ENCODE assay signal across 10 cellular contexts in the genomic region with DNA sequence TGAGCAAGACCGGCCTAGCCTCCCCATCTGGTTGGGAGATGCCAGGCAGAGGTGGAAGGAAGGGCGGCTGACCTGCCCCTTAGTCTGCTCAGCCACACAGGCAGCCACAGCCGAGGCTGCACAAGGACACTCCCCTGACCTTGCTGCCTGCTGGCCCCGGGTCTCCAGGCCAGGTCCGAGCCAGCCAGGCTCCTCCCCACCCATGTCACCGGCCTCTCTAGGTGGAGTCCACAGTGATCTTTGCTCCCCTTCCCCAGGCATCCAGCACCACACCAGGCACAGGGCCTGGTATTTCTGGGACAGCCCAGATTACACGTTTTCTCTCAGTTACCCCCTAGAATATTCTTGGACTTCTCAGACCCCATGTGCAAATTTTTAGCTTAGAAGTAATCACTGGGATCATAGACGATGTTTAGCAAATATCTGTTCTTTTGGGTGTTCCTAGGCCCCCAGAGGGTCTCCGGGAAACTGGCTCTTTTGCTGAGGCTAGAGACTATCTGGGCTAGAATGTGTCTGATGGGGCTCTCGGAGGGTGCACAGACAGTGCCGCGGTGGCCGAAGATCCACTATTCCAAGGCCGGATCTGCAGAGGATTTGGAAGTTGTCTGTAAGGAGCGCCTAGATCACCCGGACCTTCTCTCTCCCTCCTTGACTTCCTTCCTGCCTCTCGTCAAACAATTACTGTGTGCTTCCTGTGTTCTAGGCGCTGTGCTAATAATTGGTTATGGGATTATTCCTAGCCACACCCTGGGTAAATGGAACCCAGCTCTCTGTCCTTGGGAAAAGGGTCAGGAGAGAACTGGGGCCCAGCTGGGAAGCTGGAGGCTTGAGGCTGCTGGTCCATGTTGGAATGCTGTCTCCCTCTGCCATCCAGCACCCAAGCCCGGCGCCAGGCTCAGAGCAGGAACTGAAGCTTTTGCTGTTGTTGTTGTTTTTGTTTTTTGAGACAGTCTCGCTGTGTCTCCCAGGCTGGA. TPM values are rescaled to one million over a fixed set of nuclear protein-coding genes. Genes with fewer than 3 reads are reported as not detected.
DNase-seq lines count a peak whose midpoint lies in the region; ATAC-seq and TF ChIP-seq lines count a peak whose summit lies in the region.
"Had no signal": no experiment of that assay in that cellular context is flagged by ENCODE, and none has a peak within 500 bp of the region (broad histone marks: within the 10 kb centered on the region; RNA-seq: fewer than 3 reads in every experiment).

No MANE protein-coding gene starts in this region.

- H3K36me3 ChIP-seq in lower lobe of right lung (peaks cover 27% of the 10 kb centered on the region), tibial nerve (peaks cover 0 to 5% (median 0%) of the 10 kb centered on the region in 3 donors)

- peaks cover 4% of the 10 kb centered on the region for H3K36me3 Mint-ChIP-seq in activated naive CD4-positive, alpha-beta T cell treated with anti-CD3 and anti-CD28 coated beads for 36 hours (ENCODE audit: low read depth)
- H3K36me3 Mint-ChIP-seq in activated naive CD4-positive, alpha-beta T cell treated with anti-CD3 and anti-CD28 coated beads, Interleukin-2, amount 50 U/mL, for 72 hours: peaks cover 0 to 23% of the 10 kb centered on the region in 2 donors

- no peak for TF ChIP-seq POLR2A in tibial nerve (IDR thresholded peaks at IDR 0.05)

- peaks cover 44% of the 10 kb centered on the region for H3K4me1 Mint-ChIP-seq in activated naive CD4-positive, alpha-beta T cell treated with anti-CD3 and anti-CD28 coated beads for 36 hours (ENCODE audit: low read depth)

- H3K27me3 Mint-ChIP-seq in activated naive CD4-positive, alpha-beta T cell treated with anti-CD3 and anti-CD28 coated beads for 36 hours (ENCODE audit: low read depth): no peaks in the 10 kb centered on the region

- H3K4me3 ChIP-seq in lower lobe of right lung: no peak overlapping the region
- no peak overlapping the region for H3K4me3 ChIP-seq in tibial nerve

- H3K27ac ChIP-seq in lower lobe of right lung (peak overlapping the region; percentile 82), tibial nerve (peak overlapping the region in 3 of 4 donors; percentile 26 to 62 (median 28))

- WGBS in tibial nerve, 2 donors: 82 to 83% methylated on average over 17 to 20 of the region's 21 CpGs

- H3K9me3 Mint-ChIP-seq in activated naive CD4-positive, alpha-beta T cell treated with anti-CD3 and anti-CD28 coated beads for 36 hours: no peaks in the 10 kb centered on the region
- no peaks in the 10 kb centered on the region for H3K9me3 Mint-ChIP-seq in activated naive CD4-positive, alpha-beta T cell treated with anti-CD3 and anti-CD28 coated beads, Interleukin-2, amount 50 U/mL, for 72 hours

- TF ChIP-seq CTCF in lower lobe of right lung (IDR thresholded peaks at IDR 0.05) (no peak), tibial nerve (IDR thresholded peaks at IDR 0.05) (no peak)

- no peak for DNase-seq in activated naive CD4-positive, alpha-beta T cell treated with anti-CD3 and anti-CD28 coated beads for 36 hours
- DNase-seq in activated naive CD4-positive, alpha-beta T cell treated with anti-CD3 and anti-CD28 coated beads, Interleukin-2, amount 50 U/mL, for 16 hours: no peak
- DNase-seq in activated naive CD4-positive, alpha-beta T cell treated with anti-CD3 and anti-CD28 coated beads, Interleukin-2, amount 50 U/mL, for 72 hours (ENCODE audit: low spot score in 2 of 2): no peak
- DNase-seq in lower lobe of right lung: no peak
- DNase-seq in tibial nerve (ENCODE audit: low spot score in 2 of 2): no peak
- DNase-seq in T-helper 9 cell: no peak
- DNase-seq in COLO829 (ENCODE audit: low spot score): no peak
- DNase-seq in posterior vena cava (ENCODE audit: low spot score): no peak
- DNase-seq: activated CD4-positive, alpha-beta T cell treated with anti-CD3 and anti-CD28 coated beads for 4 hours; stimulated activated CD4-positive, alpha-beta T cell treated with anti-CD3 and anti-CD28 coated beads, Interleukin-4, amount 100 ng/mL, for 1 hour had no signal

- CTCF ChIA-PET in activated naive CD4-positive, alpha-beta T cell treated with anti-CD3 and anti-CD28 coated beads for 36 hours (lab: Charles Lee): interaction anchor here (1.1 kb wide), 1 partner anchor 97 kb away, joined by 3 read pairs; no protein-coding TSS in a partner anchor

- TF ChIP-seq EP300 in tibial nerve (IDR thresholded peaks at IDR 0.05): no peak

- H3K4me1 ChIP-seq in lower lobe of right lung (peaks cover 88% of the 10 kb centered on the region), tibial nerve (peaks cover 0 to 38% (median 24%) of the 10 kb centered on the region in 4 donors)

- peak; percentile 11 for ATAC-seq in activated naive CD4-positive, alpha-beta T cell treated with anti-CD3 and anti-CD28 coated beads, Interleukin-2, amount 50 U/mL, for 72 hours
- no peak for ATAC-seq in lower lobe of right lung

- H3K27me3 ChIP-seq in lower lobe of right lung (ENCODE audit: low read depth) (no peaks in the 10 kb centered on the region), tibial nerve (no peaks in the 10 kb centered on the region)

- H3K9me3 ChIP-seq in lower lobe of right lung (no peaks in the 10 kb centered on the region), tibial nerve (no peaks in the 10 kb centered on the region)

- H3K4me3 Mint-ChIP-seq in activated naive CD4-positive, alpha-beta T cell treated with anti-CD3 and anti-CD28 coated beads for 36 hours: no peak overlapping the region

- intact Hi-C loops in activated naive CD4-positive, alpha-beta T cell treated with anti-CD3 and anti-CD28 coated beads for 36 hours (cut with micrococcal nuclease): no loop called here
- intact Hi-C loops in lower lobe of right lung (cut with DNase I) (no loop called here), posterior vena cava (cut with DNase I) (no loop called here)

- H3K27ac Mint-ChIP-seq in activated naive CD4-positive, alpha-beta T cell treated with anti-CD3 and anti-CD28 coated beads for 36 hours: peak overlapping the region; percentile 61
- peak overlapping the region; percentile 71 to 82 for H3K27ac Mint-ChIP-seq in activated naive CD4-positive, alpha-beta T cell treated with anti-CD3 and anti-CD28 coated beads, Interleukin-2, amount 50 U/mL, for 72 hours

RNA-seq across cellular contexts. Expression of gene ODC1, which starts 46.9 kb away (rescaled TPM):
- total RNA-seq in activated naive CD4-positive, alpha-beta T cell treated with anti-CD3 and anti-CD28 coated beads for 36 hours: 100 to 1,000 TPM; 174 to 177 TPM
- total RNA-seq in activated naive CD4-positive, alpha-beta T cell treated with anti-CD3 and anti-CD28 coated beads, Interleukin-2, amount 50 U/mL, for 72 hours: 10 to 100 TPM; 75.3 to 84.6 TPM
- total RNA-seq in lower lobe of right lung: 30.1 TPM
- 100 to 1,000 TPM in 2 of 4 donors, 10 to 100 TPM in 2; 70.1 to 158 (median 94.8) TPM for total RNA-seq in tibial nerve
- 10 to 100 TPM; 51.7 to 67.6 TPM for total RNA-seq in posterior vena cava

Comparison
In these comparisons a context has a peak if more than half of its experiments do, and no peak if none do; other contexts are left out.
1. ATAC-seq: peak in activated naive CD4-positive, alpha-beta T cell treated with anti-CD3 and anti-CD28 coated beads, Interleukin-2, amount 50 U/mL, for 72 hours (2 of 2); none in lower lobe of right lung (0 of 2).